27 cellular contexts compared by ENCODE assay signal in the genomic region with DNA sequence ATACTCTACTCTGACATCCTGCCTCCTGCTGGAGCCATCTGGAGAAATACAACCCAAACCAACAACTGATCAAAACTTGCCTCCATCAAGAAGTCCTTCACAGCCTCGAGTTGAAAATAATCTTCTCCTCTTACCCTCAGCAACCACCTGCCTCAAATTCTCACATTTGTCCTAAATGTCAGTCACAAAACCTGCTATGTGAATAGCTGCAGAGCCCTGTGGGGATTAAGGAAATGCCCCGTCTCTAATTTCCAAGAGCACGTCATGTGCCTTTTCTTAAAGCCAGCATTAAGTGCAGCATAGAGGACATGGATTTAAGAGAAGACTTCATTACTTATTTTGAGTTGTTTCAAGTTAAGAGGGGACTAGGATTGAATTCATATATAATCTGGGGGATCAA.
"Had no signal": no experiment of that assay in that cellular context is flagged by ENCODE, and none has a peak within 500 bp of the region (broad histone marks: within the 10 kb centered on the region; RNA-seq: fewer than 3 reads in every experiment).

No MANE protein-coding gene starts in this region.

- H3K4me3 Mint-ChIP-seq: activated CD4-positive, alpha-beta T cell treated with anti-CD3 and anti-CD28 coated beads, Interleukin-2, amount 10 ng/mL, durations not matched to agents 7 days and 5 days; activated CD8-positive, alpha-beta memory T cell treated with anti-CD3 and anti-CD28 coated beads, Interleukin-2, amount 10 ng/mL, durations not matched to agents 7 days and 5 days; activated CD8-positive, alpha-beta T cell treated with anti-CD3 and anti-CD28 coated beads for 36 hours; activated naive CD8-positive, alpha-beta T cell treated with anti-CD3 and anti-CD28 coated beads, Interleukin-2, amount 50 U/mL, for 24 hours; activated T-helper 1 cell treated with anti-CD3 and anti-CD28 coated beads, Interleukin-12 subunit alpha, Interleukin-12 subunit beta, Interleukin-2, Interleukin-4 antibody, amounts not matched to agents 30 ng/mL and 10 ng/mL and 1 ng/mL, durations not matched to agents 14 hours and 24 hours and 36 hours; memory B cell; naive thymus-derived CD4-positive, alpha-beta T cell; neural crest cell; stimulated activated naive B cell treated with anti-CD40 and anti-IgM and Interleukin-4, amounts not matched to agents 10 μg/mL and 1 μg/mL and 100 μg/mL, for 72 hours had no signal

- H3K4me1 ChIP-seq: right lobe of liver, upper lobe of left lung had no signal

- H3K27me3 Mint-ChIP-seq: activated CD4-positive, alpha-beta T cell treated with anti-CD3 and anti-CD28 coated beads, Interleukin-2, amount 10 ng/mL, durations not matched to agents 7 days and 5 days; activated CD8-positive, alpha-beta memory T cell treated with anti-CD3 and anti-CD28 coated beads, Interleukin-2, amount 10 ng/mL, durations not matched to agents 7 days and 5 days; activated CD8-positive, alpha-beta T cell treated with anti-CD3 and anti-CD28 coated beads for 36 hours; activated naive CD8-positive, alpha-beta T cell treated with anti-CD3 and anti-CD28 coated beads, Interleukin-2, amount 50 U/mL, for 24 hours; memory B cell; naive thymus-derived CD4-positive, alpha-beta T cell; stimulated activated naive B cell treated with anti-CD40 and anti-IgM and Interleukin-4, amounts not matched to agents 10 μg/mL and 1 μg/mL and 100 μg/mL, for 72 hours had no signal

- H3K27ac ChIP-seq: cardiac muscle cell, right lobe of liver, thoracic aorta, upper lobe of left lung, WERI-Rb-1 had no signal

- H3K36me3 Mint-ChIP-seq: activated CD8-positive, alpha-beta memory T cell treated with anti-CD3 and anti-CD28 coated beads, Interleukin-2, amount 10 ng/mL, durations not matched to agents 7 days and 5 days; memory B cell; naive thymus-derived CD4-positive, alpha-beta T cell; stimulated activated naive B cell treated with anti-CD40 and anti-IgM and Interleukin-4, amounts not matched to agents 10 μg/mL and 1 μg/mL and 100 μg/mL, for 72 hours had no signal

- H3K4me3 ChIP-seq: cardiac muscle cell, right lobe of liver, thoracic aorta, upper lobe of left lung had no signal

- H3K9me3 ChIP-seq: right lobe of liver, thoracic aorta, upper lobe of left lung had no signal

- H3K36me3 ChIP-seq: cardiac muscle cell, right lobe of liver, thoracic aorta, upper lobe of left lung, WERI-Rb-1 had no signal

- H3K9me3 Mint-ChIP-seq: activated CD4-positive, alpha-beta T cell treated with anti-CD3 and anti-CD28 coated beads, Interleukin-2, amount 10 ng/mL, durations not matched to agents 7 days and 5 days; activated CD8-positive, alpha-beta T cell treated with anti-CD3 and anti-CD28 coated beads for 36 hours; activated T-helper 1 cell treated with anti-CD3 and anti-CD28 coated beads, Interleukin-12 subunit alpha, Interleukin-12 subunit beta, Interleukin-2, Interleukin-4 antibody, amounts not matched to agents 30 ng/mL and 10 ng/mL and 1 ng/mL, durations not matched to agents 14 hours and 24 hours and 36 hours; memory B cell; neural crest cell; stimulated activated naive B cell treated with anti-CD40 and anti-IgM and Interleukin-4, amounts not matched to agents 10 μg/mL and 1 μg/mL and 100 μg/mL, for 72 hours had no signal

- ATAC-seq: activated CD8-positive, alpha-beta memory T cell treated with anti-CD3 and anti-CD28 coated beads, Interleukin-2, amount 10 ng/mL, durations not matched to agents 7 days and 5 days; activated CD8-positive, alpha-beta T cell treated with anti-CD3 and anti-CD28 coated beads for 36 hours; activated naive CD8-positive, alpha-beta T cell treated with anti-CD3 and anti-CD28 coated beads, Interleukin-2, amount 50 U/mL, for 24 hours; esophagus mucosa; left cardiac atrium; naive thymus-derived CD4-positive, alpha-beta T cell; right lobe of liver; stimulated activated naive B cell treated with anti-CD40 and anti-IgM and Interleukin-4, amounts not matched to agents 10 μg/mL and 1 μg/mL and 100 μg/mL, for 72 hours had no signal

- H3K4me1 Mint-ChIP-seq: activated CD4-positive, alpha-beta T cell treated with anti-CD3 and anti-CD28 coated beads, Interleukin-2, amount 10 ng/mL, durations not matched to agents 7 days and 5 days; activated CD8-positive, alpha-beta memory T cell treated with anti-CD3 and anti-CD28 coated beads, Interleukin-2, amount 10 ng/mL, durations not matched to agents 7 days and 5 days; activated naive CD8-positive, alpha-beta T cell treated with anti-CD3 and anti-CD28 coated beads, Interleukin-2, amount 50 U/mL, for 24 hours; memory B cell; naive thymus-derived CD4-positive, alpha-beta T cell; neural crest cell; stimulated activated naive B cell treated with anti-CD40 and anti-IgM and Interleukin-4, amounts not matched to agents 10 μg/mL and 1 μg/mL and 100 μg/mL, for 72 hours had no signal

- H3K27me3 ChIP-seq: cardiac muscle cell, right lobe of liver, upper lobe of left lung had no signal

- H3K27ac Mint-ChIP-seq: activated CD4-positive, alpha-beta T cell treated with anti-CD3 and anti-CD28 coated beads, Interleukin-2, amount 10 ng/mL, durations not matched to agents 7 days and 5 days; activated CD8-positive, alpha-beta memory T cell treated with anti-CD3 and anti-CD28 coated beads, Interleukin-2, amount 10 ng/mL, durations not matched to agents 7 days and 5 days; activated CD8-positive, alpha-beta T cell treated with anti-CD3 and anti-CD28 coated beads for 36 hours; activated naive CD8-positive, alpha-beta T cell treated with anti-CD3 and anti-CD28 coated beads, Interleukin-2, amount 50 U/mL, for 24 hours; activated T-helper 1 cell treated with anti-CD3 and anti-CD28 coated beads, Interleukin-12 subunit alpha, Interleukin-12 subunit beta, Interleukin-2, Interleukin-4 antibody, amounts not matched to agents 30 ng/mL and 10 ng/mL and 1 ng/mL, durations not matched to agents 14 hours and 24 hours and 36 hours; memory B cell; naive thymus-derived CD4-positive, alpha-beta T cell; stimulated activated naive B cell treated with anti-CD40 and anti-IgM and Interleukin-4, amounts not matched to agents 10 μg/mL and 1 μg/mL and 100 μg/mL, for 72 hours had no signal

- DNase-seq: activated CD4-positive, alpha-beta T cell treated with anti-CD3 and anti-CD28 coated beads, Interleukin-2, amount 10 ng/mL, durations not matched to agents 7 days and 5 days; activated CD4-positive, CD25-positive, alpha-beta regulatory T cell treated with anti-CD3 and anti-CD28 coated beads, Interleukin-2, amount 50 U/mL, for 72 hours; activated CD8-positive, alpha-beta memory T cell treated with anti-CD3 and anti-CD28 coated beads, Interleukin-2, amount 10 ng/mL, durations not matched to agents 7 days and 5 days; activated CD8-positive, alpha-beta T cell treated with anti-CD3 and anti-CD28 coated beads for 36 hours; activated gamma-delta T cell; activated naive CD4-positive, alpha-beta T cell treated with anti-CD3 and anti-CD28 coated beads, Interleukin-2, amount 50 U/mL, for 16 hours; activated naive CD8-positive, alpha-beta T cell treated with anti-CD3 and anti-CD28 coated beads, Interleukin-2, amount 50 U/mL, for 24 hours; dermis blood vessel endothelial cell; effector memory CD4-positive, alpha-beta T cell; left cardiac atrium; naive thymus-derived CD4-positive, alpha-beta T cell; occipital lobe; right lobe of liver; small intestine; stimulated activated CD4-positive, alpha-beta T cell treated with anti-CD3 and anti-CD28 coated beads, Interleukin-15, amount 100 ng/mL, for 24 hours; stimulated activated CD4-positive, alpha-beta T cell treated with anti-CD3 and anti-CD28 coated beads, Interleukin-2, amount 100 ng/mL, for 48 hours; stimulated activated CD8-positive, alpha-beta memory T cell treated with anti-CD3 and anti-CD28 coated beads, Interleukin-4, amount 100 ng/mL, for 48 hours; stimulated activated naive B cell treated with anti-CD40 and anti-IgM and Interleukin-4, amounts not matched to agents 10 μg/mL and 1 μg/mL and 100 μg/mL, for 72 hours; T-helper 1 cell; upper lobe of left lung had no signal
